1 cellular context compared by ENCODE assay signal in genomic region chr20:15656124-15656523, GRCh38.
TF ChIP-seq lines count a peak whose summit lies in the region.

No MANE protein-coding gene starts in this region.

TF ChIP-seq in IMR-90, 13 proteins besides CTCF, POLR2A, EP300 and RAD21:
- TF ChIP-seq RFX5 (IDR thresholded peaks at IDR 0.05; ENCODE audit: low read depth, low read length), result no peak
- no peak for TF ChIP-seq MAZ (IDR thresholded peaks at IDR 0.05; ENCODE audit: borderline replicate concordance, low read depth, low read length)
- TF ChIP-seq CHD1 (IDR thresholded peaks at IDR 0.05; ENCODE audit: low read depth, low read length), result no peak
- no peak for TF ChIP-seq MXI1 (IDR thresholded peaks at IDR 0.05; ENCODE audit: borderline replicate concordance, low read depth, low read length)
